ENCODE assay signal across 24 cellular contexts in genomic region chr3:190577225-190577624, GRCh38.
DNase-seq lines count a peak whose midpoint lies in the region; ATAC-seq and TF ChIP-seq lines count a peak whose summit lies in the region.
"Had no signal": no experiment of that assay in that cellular context is flagged by ENCODE, and none has a peak within 500 bp of the region (broad histone marks: within the 10 kb centered on the region; RNA-seq: fewer than 3 reads in every experiment).

No MANE protein-coding gene starts in this region.

- H3K9me3 Mint-ChIP-seq in activated T-cell treated with anti-CD3 and anti-CD28 coated beads, Interleukin-2, amount 50 U/mL, for 4 hours: peaks cover 5% of the 10 kb centered on the region
- peaks cover 18% of the 10 kb centered on the region for H3K9me3 Mint-ChIP-seq in activated CD4-positive, alpha-beta memory T cell treated with anti-CD3 and anti-CD28 coated beads, Interleukin-2, amount 10 ng/mL, durations not matched to agents 7 days and 5 days

- intact Hi-C loops in transverse colon (cut with DNase I; ENCODE audit: low total_unique reads): no loop called here

- H3K4me3 ChIP-seq in tibial nerve (no peak overlapping the region), transverse colon (no peak overlapping the region)
- H3K4me3 ChIP-seq: BLaER1 treated with 17β-estradiol and CSF1 and Interleukin-3, amounts not matched to agents 10 nM and 100 nM; K562; PC-9 had no signal

- H3K9me3 ChIP-seq in tibial nerve (no peaks in the 10 kb centered on the region), transverse colon (no peaks in the 10 kb centered on the region)

- H3K27me3 ChIP-seq in tibial nerve (no peaks in the 10 kb centered on the region), transverse colon (no peaks in the 10 kb centered on the region)
- H3K27me3 ChIP-seq: BLaER1 treated with 17β-estradiol and CSF1 and Interleukin-3, amounts not matched to agents 10 nM and 100 nM had no signal

- H3K27ac ChIP-seq in tibial nerve (no peak overlapping the region), transverse colon (no peak overlapping the region)
- H3K27ac ChIP-seq: HL-60, PC-9 had no signal

- H3K27ac Mint-ChIP-seq in activated CD4-positive, alpha-beta memory T cell treated with anti-CD3 and anti-CD28 coated beads, Interleukin-2, amount 10 ng/mL, durations not matched to agents 7 days and 5 days: no peak overlapping the region
- H3K27ac Mint-ChIP-seq: CD8-positive, alpha-beta T cell had no signal

- 92 to 95% methylated on average over 4 of the region's 4 CpGs for WGBS in tibial nerve, 2 donors
- WGBS in transverse colon (ENCODE audit: low coverage in 1 of 2), 2 donors: 90 to 96% methylated on average over 4 of the region's 4 CpGs

- TF ChIP-seq POLR2A in tibial nerve (IDR thresholded peaks at IDR 0.05) (no peak), transverse colon (IDR thresholded peaks at IDR 0.05) (no peak)

- POLR2A ChIA-PET in activated CD4-positive, alpha-beta memory T cell treated with anti-CD3 and anti-CD28 coated beads, Interleukin-2, amount 10 ng/mL, durations not matched to agents 7 days and 5 days (lab: Charles Lee): interaction anchor here (0.8 to 2.2 kb wide), 3 partner anchors 10 to 41 kb away, joined by 3 to 5 read pairs (median 4); no protein-coding TSS in a partner anchor

- peaks cover 15% of the 10 kb centered on the region for H3K36me3 Mint-ChIP-seq in activated T-cell treated with anti-CD3 and anti-CD28 coated beads, Interleukin-2, amount 50 U/mL, for 4 hours (ENCODE audit: insufficient read depth)
- peaks cover 31% of the 10 kb centered on the region for H3K36me3 Mint-ChIP-seq in activated CD4-positive, alpha-beta memory T cell treated with anti-CD3 and anti-CD28 coated beads, Interleukin-2, amount 10 ng/mL, durations not matched to agents 7 days and 5 days (ENCODE audit: low read depth)

- peaks cover 6% of the 10 kb centered on the region for H3K4me1 Mint-ChIP-seq in activated T-cell treated with anti-CD3 and anti-CD28 coated beads, Interleukin-2, amount 50 U/mL, for 4 hours (ENCODE audit: low read depth)
- H3K4me1 Mint-ChIP-seq in activated CD4-positive, alpha-beta memory T cell treated with anti-CD3 and anti-CD28 coated beads, Interleukin-2, amount 10 ng/mL, durations not matched to agents 7 days and 5 days: peaks cover 33% of the 10 kb centered on the region

- CTCF ChIA-PET in activated CD4-positive, alpha-beta memory T cell treated with anti-CD3 and anti-CD28 coated beads, Interleukin-2, amount 10 ng/mL, durations not matched to agents 7 days and 5 days (lab: Charles Lee): interaction anchor here (1.8 kb wide), 1 partner anchor 63 kb away, joined by 4 read pairs; the partner anchor contains the start of gene IL1RAP

- H3K4me1 ChIP-seq in tibial nerve: peaks cover 0 to 9% (median 2%) of the 10 kb centered on the region in 4 donors
- H3K4me1 ChIP-seq in transverse colon: no peaks in the 10 kb centered on the region

- no peaks in the 10 kb centered on the region for H3K36me3 ChIP-seq in tibial nerve
- no peaks in the 10 kb centered on the region for H3K36me3 ChIP-seq in transverse colon

- DNase-seq in activated CD4-positive, CD25-positive, alpha-beta regulatory T cell (lab: John Stamatoyannopoulos, UW): no peak
- no peak for DNase-seq in activated T-cell treated with anti-CD3 and anti-CD28 coated beads, Interleukin-2, amount 50 U/mL, for 4 hours
- DNase-seq in activated T-cell treated with anti-CD3 and anti-CD28 coated beads, Interleukin-2, amount 50 U/mL, for 1 hour: no peak
- peak; percentile 27 for DNase-seq in activated CD4-positive, alpha-beta memory T cell treated with anti-CD3 and anti-CD28 coated beads, Interleukin-2, amount 10 ng/mL, durations not matched to agents 7 days and 5 days
- DNase-seq in stimulated activated CD8-positive, alpha-beta memory T cell treated with anti-CD3 and anti-CD28 coated beads, Interleukin-4, amount 100 ng/mL, for 48 hours: peak; percentile 40
- DNase-seq in tibial nerve (ENCODE audit: low spot score in 2 of 2) (no peak), transverse colon (no peak)
- DNase-seq: 8988T; CD8-positive, alpha-beta T cell; MM.1S; NCI-H1105 treated with DMSO at 0.1 percent for 48 hours; NCI-H2029 treated with DMSO at 0.1 percent for 48 hours; NCI-H226; NCI-H510A treated with DMSO at 0.1 percent for 48 hours; NCI-H748 treated with DMSO at 0.1 percent for 48 hours; PC-9; RPMI8226; SHP77 had no signal

- H3K4me3 Mint-ChIP-seq in activated T-cell treated with anti-CD3 and anti-CD28 coated beads, Interleukin-2, amount 50 U/mL, for 4 hours: no peak overlapping the region
- H3K4me3 Mint-ChIP-seq in activated CD4-positive, alpha-beta memory T cell treated with anti-CD3 and anti-CD28 coated beads, Interleukin-2, amount 10 ng/mL, durations not matched to agents 7 days and 5 days: no peak overlapping the region
- H3K4me3 Mint-ChIP-seq: CD8-positive, alpha-beta T cell had no signal

- ATAC-seq in activated CD4-positive, CD25-positive, alpha-beta regulatory T cell treated with anti-CD3 and anti-CD28 coated beads, Interleukin-2, amount 50 U/mL, for 24 hours: peak; percentile 44 to 50
- ATAC-seq in activated T-cell treated with anti-CD3 and anti-CD28 coated beads, Interleukin-2, amount 50 U/mL, for 4 hours: peak; percentile 61 to 81
- ATAC-seq: CD8-positive, alpha-beta T cell; HCT116; HepG2; K562 had no signal

- TF ChIP-seq CTCF in tibial nerve (IDR thresholded peaks at IDR 0.05) (no peak), transverse colon (IDR thresholded peaks at IDR 0.05) (no peak)

- H3K27me3 Mint-ChIP-seq in activated T-cell treated with anti-CD3 and anti-CD28 coated beads, Interleukin-2, amount 50 U/mL, for 4 hours (ENCODE audit: low read depth): no peaks in the 10 kb centered on the region
- no peaks in the 10 kb centered on the region for H3K27me3 Mint-ChIP-seq in activated CD4-positive, alpha-beta memory T cell treated with anti-CD3 and anti-CD28 coated beads, Interleukin-2, amount 10 ng/mL, durations not matched to agents 7 days and 5 days

- in situ Hi-C loops in transverse colon (cut with MboI; ENCODE audit: low pct_ligation_motif_present in 1 of 4, low pct_unique_long_range_greater_than_20kb in 1 of 4, low sequenced_read_pairs in 3 of 4): no loop called here

- TF ChIP-seq EP300 in tibial nerve (IDR thresholded peaks at IDR 0.05): no peak
- TF ChIP-seq EP300 in transverse colon (IDR thresholded peaks at IDR 0.05; ENCODE audit: low read depth): no peak

Comparison
In these comparisons a context has a peak if more than half of its experiments do, and no peak if none do; other contexts are left out.
1. DNase-seq: peak in activated CD4-positive, alpha-beta memory T cell treated with anti-CD3 and anti-CD28 coated beads, Interleukin-2, amount 10 ng/mL, durations not matched to agents 7 days and 5 days (single experiment) and stimulated activated CD8-positive, alpha-beta memory T cell treated with anti-CD3 and anti-CD28 coated beads, Interleukin-4, amount 100 ng/mL, for 48 hours (single experiment); none in activated CD4-positive, CD25-positive, alpha-beta regulatory T cell (0 of 4), activated T-cell treated with anti-CD3 and anti-CD28 coated beads, Interleukin-2, amount 50 U/mL, for 4 hours (single experiment), activated T-cell treated with anti-CD3 and anti-CD28 coated beads, Interleukin-2, amount 50 U/mL, for 1 hour (single experiment), tibial nerve (0 of 2) and transverse colon (single experiment).